In genomic region chr11:45146072-45147016, GRCh38 we compare ENCODE assay signal across 8 cellular contexts. TPM values are rescaled to one million over a fixed set of nuclear protein-coding genes. Genes with fewer than 3 reads are reported as not detected.
DNase-seq lines count a peak whose midpoint lies in the region; ATAC-seq and TF ChIP-seq lines count a peak whose summit lies in the region.

Gene PRDM11 (plus strand): TSS chr11:45146639. CDS start chr11:45181767, 35,128 bp downstream.

- H3K4me3 ChIP-seq in SK-N-SH (ENCODE audit: low read depth in 2 of 2, low read length in 1 of 2) (peak within 1 kb of the TSS; percentile 81 to 98), astrocyte of the cerebellum (ENCODE audit: low read depth, low read length) (peak within 1 kb of the TSS; percentile 55), rectal smooth muscle tissue (ENCODE audit: low read length) (peak within 1 kb of the TSS; percentile 94)

- peak; percentile 25 for ATAC-seq in GM21367 (IDR thresholded peaks at IDR 0.05; ENCODE audit: unreplicated experiment)

- H2AFZ ChIP-seq in SK-N-SH (ENCODE audit: low read depth) = peak within 1 kb of the TSS; percentile 100

- peak within 1 kb of the TSS; percentile 95 to 98 for H3K27ac ChIP-seq in SK-N-SH (ENCODE audit: low read depth in 2 of 2, low read length in 1 of 2)
- H3K27ac ChIP-seq in rectal smooth muscle tissue (ENCODE audit: low read depth, low read length) = peak within 1 kb of the TSS; percentile 95

- CTCF ChIA-PET in SK-N-SH (lab: Yijun Ruan, JAX) = interaction anchor here (0.7 to 1.3 kb wide), 3 partner anchors 35 to 53 kb away, joined by 3 read pairs; no protein-coding TSS in a partner anchor

- DNase-seq in Daoy (ENCODE audit: low read depth) (peak; percentile 83), HPDE6-E6E7 (ENCODE audit: extremely low spot score) (peak; percentile 85), SK-N-SH (peak; percentile 90), astrocyte of the cerebellum (ENCODE audit: low read depth) (peak; percentile 52), hepatic stellate cell (ENCODE audit: low spot score) (peak; percentile 91), SHP77 treated with DMSO at 0.1 percent for 48 hours (lab: John Stamatoyannopoulos, UW) (no peak)

- TF ChIP-seq CTCF in SK-N-SH (IDR thresholded peaks at IDR 0.05) = no peak
- TF ChIP-seq CTCF in astrocyte of the cerebellum (IDR thresholded peaks at IDR 0.05; ENCODE audit: low read depth, low read length, missing control alignments) = no peak

- H3K27me3 ChIP-seq in SK-N-SH (ENCODE audit: insufficient read depth) (no peaks in the 10 kb centered on the region; the same call in 1 of the 2 replicates), rectal smooth muscle tissue (ENCODE audit: control insufficient read depth, insufficient read depth, low read length) (no peaks in the 10 kb centered on the region)

- H3K4me1 ChIP-seq in SK-N-SH (ENCODE audit: control insufficient read depth in 1 of 2, insufficient read depth in 2 of 2, low read depth in 1 of 2, low read length in 1 of 2) = peaks cover 15 to 23% of the 10 kb centered on the region in 2 experiments; a peak in 2 of 4 replicates
- peaks cover 9% of the 10 kb centered on the region for H3K4me1 ChIP-seq in rectal smooth muscle tissue (ENCODE audit: control insufficient read depth, insufficient read depth, low read length)

- POLR2A ChIA-PET in SK-N-SH (lab: Yijun Ruan, JAX) = interaction anchor here (0.9 to 1.4 kb wide), 4 partner anchors 11 to 101 kb away, joined by 3 to 10 read pairs (median 4); no protein-coding TSS in a partner anchor

- peaks cover 16% of the 10 kb centered on the region; the same call in 1 of the 2 replicates for H3K79me2 ChIP-seq in SK-N-SH (ENCODE audit: insufficient read depth)

- no peaks in the 10 kb centered on the region for H3K9me2 ChIP-seq in SK-N-SH

- H3F3A ChIP-seq in SK-N-SH (replicated peaks; ENCODE audit: insufficient read depth) = peaks cover 6% of the 10 kb centered on the region

- H3K9me3 ChIP-seq in SK-N-SH = no peaks in the 10 kb centered on the region

- 7% methylated on average over 38 of the region's 93 CpGs for WGBS in SK-N-SH (ENCODE audit: low lambda C conversion rate)

- no peaks in the 10 kb centered on the region for H4K20me1 ChIP-seq in SK-N-SH (ENCODE audit: insufficient read depth)

- in situ Hi-C loops in astrocyte of the cerebellum (cut with HindIII; ENCODE audit: low sequenced_read_pairs) = no loop called here

- TF ChIP-seq RAD21 in SK-N-SH (IDR thresholded peaks at IDR 0.05; ENCODE audit: low read length) = no peak

- peak within 1 kb of the TSS; percentile 93 for H3K4me2 ChIP-seq in SK-N-SH

- TF ChIP-seq EP300 in SK-N-SH (IDR thresholded peaks at IDR 0.05; ENCODE audit: borderline replicate concordance in 1 of 2, low read depth in 1 of 2, low read length in 1 of 2) = 0 out of 4 replicates have a peak, but pooled peaks of 1 of the 2 experiments have one; percentile 2

- peak within 1 kb of the TSS; percentile 99 for H3K9ac ChIP-seq in SK-N-SH
- peak within 1 kb of the TSS; percentile 94 for H3K9ac ChIP-seq in rectal smooth muscle tissue (ENCODE audit: low read length)

- H3K36me3 ChIP-seq in SK-N-SH (replicated peaks in 1 of 2; ENCODE audit: control insufficient read depth in 1 of 2, insufficient read depth in 2 of 2, low read length in 1 of 2) = no peaks in the 10 kb centered on the region
- no peaks in the 10 kb centered on the region for H3K36me3 ChIP-seq in rectal smooth muscle tissue (ENCODE audit: control insufficient read depth, insufficient read depth, low read length)

TF ChIP-seq in SK-N-SH, 30 proteins besides CTCF, POLR2A, EP300 and RAD21:
- 0 out of 2 replicates have a peak, but pooled peaks have one; percentile 24 for TF ChIP-seq ELF1 (IDR thresholded peaks at IDR 0.05)
- 0 out of 2 replicates have a peak, but pooled peaks have one; percentile 33 for TF ChIP-seq TEAD4 (IDR thresholded peaks at IDR 0.05; ENCODE audit: borderline replicate concordance, insufficient read depth)
- TF ChIP-seq YY1 (IDR thresholded peaks at IDR 0.05; ENCODE audit: low read depth) = peak; percentile 23; the same call in 1 of the 2 replicates
- TF ChIP-seq IRF3 (IDR thresholded peaks at IDR 0.05; ENCODE audit: low read depth, low read length) = no peak
- TF ChIP-seq GATA2 (CRISPR knock-in tag; IDR thresholded peaks at IDR 0.05) = no peak
- TF ChIP-seq POLR2AphosphoS5 (IDR thresholded peaks at IDR 0.05; ENCODE audit: low read depth, low read length) = 0 out of 2 replicates have a peak, but pooled peaks have one; percentile 49
- peak; percentile 35 for TF ChIP-seq GABPA (IDR thresholded peaks at IDR 0.05; ENCODE audit: low read depth)
- peak; percentile 61; the same call in 1 of the 2 replicates for TF ChIP-seq FOSL2 (IDR thresholded peaks at IDR 0.05; ENCODE audit: borderline replicate concordance, low read depth)
- peak; percentile 41; the same call in 1 of the 2 replicates for TF ChIP-seq NFIC (IDR thresholded peaks at IDR 0.05; ENCODE audit: borderline replicate concordance)
- TF ChIP-seq REST (IDR thresholded peaks at IDR 0.05; ENCODE audit: low read depth, low read length) = no peak
- TF ChIP-seq RCOR1 (IDR thresholded peaks at IDR 0.05; ENCODE audit: low read length) = no peak
- TF ChIP-seq JUND (IDR thresholded peaks at IDR 0.05) = peak; percentile 48

RNA-seq across cellular contexts. Expression of gene PRDM11, which starts in this region (rescaled TPM):
- 2.4 and 2.7 TPM in 2 replicates for total RNA-seq in Daoy (2014; rRNA removed; shearing (Covaris generic))
- polyA plus RNA-seq in SK-N-SH (2012; rRNA removed) = 3.8 and 4.5 TPM in 2 replicates
- polyA plus RNA-seq in SK-N-SH (2012; cell fraction: cytosol; rRNA removed) = 2.2 and 3.6 TPM in 2 replicates
- 7.5 and 8.0 TPM in 2 replicates for polyA plus RNA-seq in SK-N-SH (2012; cell fraction: nucleus; rRNA removed)
